1 cellular context compared by ENCODE assay signal in the genomic region with DNA sequence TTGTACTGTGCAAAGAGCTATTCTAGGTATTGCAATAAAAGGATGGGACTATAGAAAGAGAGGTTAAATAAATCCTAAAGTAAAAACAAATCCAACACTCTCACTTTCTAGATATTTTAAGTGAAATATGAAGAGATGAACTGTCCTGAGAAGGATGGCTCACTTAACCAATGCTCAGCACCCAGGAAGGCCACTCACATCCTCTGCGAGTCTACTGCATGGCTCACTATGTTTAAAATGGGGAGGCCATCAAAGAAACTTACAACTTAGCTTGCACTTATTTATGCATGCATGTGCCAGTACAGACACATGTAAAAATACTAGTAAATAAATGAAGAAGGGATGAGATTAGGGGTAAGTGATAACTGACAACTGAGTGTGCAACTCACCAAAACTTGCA.
TF ChIP-seq lines count a peak whose summit lies in the region.

No MANE protein-coding gene starts in this region.

TF ChIP-seq in GM23338, 12 proteins besides CTCF, POLR2A, EP300 and RAD21 (continued from another document):
- TF ChIP-seq, protein P1, sequence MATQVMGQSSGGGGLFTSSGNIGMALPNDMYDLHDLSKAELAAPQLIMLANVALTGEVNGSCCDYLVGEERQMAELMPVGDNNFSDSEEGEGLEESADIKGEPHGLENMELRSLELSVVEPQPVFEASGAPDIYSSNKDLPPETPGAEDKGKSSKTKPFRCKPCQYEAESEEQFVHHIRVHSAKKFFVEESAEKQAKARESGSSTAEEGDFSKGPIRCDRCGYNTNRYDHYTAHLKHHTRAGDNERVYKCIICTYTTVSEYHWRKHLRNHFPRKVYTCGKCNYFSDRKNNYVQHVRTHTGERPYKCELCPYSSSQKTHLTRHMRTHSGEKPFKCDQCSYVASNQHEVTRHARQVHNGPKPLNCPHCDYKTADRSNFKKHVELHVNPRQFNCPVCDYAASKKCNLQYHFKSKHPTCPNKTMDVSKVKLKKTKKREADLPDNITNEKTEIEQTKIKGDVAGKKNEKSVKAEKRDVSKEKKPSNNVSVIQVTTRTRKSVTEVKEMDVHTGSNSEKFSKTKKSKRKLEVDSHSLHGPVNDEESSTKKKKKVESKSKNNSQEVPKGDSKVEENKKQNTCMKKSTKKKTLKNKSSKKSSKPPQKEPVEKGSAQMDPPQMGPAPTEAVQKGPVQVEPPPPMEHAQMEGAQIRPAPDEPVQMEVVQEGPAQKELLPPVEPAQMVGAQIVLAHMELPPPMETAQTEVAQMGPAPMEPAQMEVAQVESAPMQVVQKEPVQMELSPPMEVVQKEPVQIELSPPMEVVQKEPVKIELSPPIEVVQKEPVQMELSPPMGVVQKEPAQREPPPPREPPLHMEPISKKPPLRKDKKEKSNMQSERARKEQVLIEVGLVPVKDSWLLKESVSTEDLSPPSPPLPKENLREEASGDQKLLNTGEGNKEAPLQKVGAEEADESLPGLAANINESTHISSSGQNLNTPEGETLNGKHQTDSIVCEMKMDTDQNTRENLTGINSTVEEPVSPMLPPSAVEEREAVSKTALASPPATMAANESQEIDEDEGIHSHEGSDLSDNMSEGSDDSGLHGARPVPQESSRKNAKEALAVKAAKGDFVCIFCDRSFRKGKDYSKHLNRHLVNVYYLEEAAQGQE (IDR thresholded peaks at IDR 0.05; ENCODE audit: unreplicated experiment): no peak
- TF ChIP-seq NANOG (IDR thresholded peaks at IDR 0.05; ENCODE audit: borderline replicate concordance): no peak
- no peak for TF ChIP-seq POLR2AphosphoS5 (IDR thresholded peaks at IDR 0.05; ENCODE audit: low read depth)
- TF ChIP-seq ZNF462 (CRISPR knock-in tag; IDR thresholded peaks at IDR 0.05): no peak
- no peak for TF ChIP-seq ZNF114 (CRISPR knock-in tag; IDR thresholded peaks at IDR 0.05)
- TF ChIP-seq EZH2phosphoT487 (IDR thresholded peaks at IDR 0.05; ENCODE audit: unreplicated experiment): no peak
- no peak for TF ChIP-seq EZH2 (IDR thresholded peaks at IDR 0.05; ENCODE audit: low read depth, unreplicated experiment)
- TF ChIP-seq JUNB (IDR thresholded peaks at IDR 0.05; ENCODE audit: unreplicated experiment): no peak
- no peak for TF ChIP-seq ETS1 (IDR thresholded peaks at IDR 0.05)
